In the genomic region with DNA sequence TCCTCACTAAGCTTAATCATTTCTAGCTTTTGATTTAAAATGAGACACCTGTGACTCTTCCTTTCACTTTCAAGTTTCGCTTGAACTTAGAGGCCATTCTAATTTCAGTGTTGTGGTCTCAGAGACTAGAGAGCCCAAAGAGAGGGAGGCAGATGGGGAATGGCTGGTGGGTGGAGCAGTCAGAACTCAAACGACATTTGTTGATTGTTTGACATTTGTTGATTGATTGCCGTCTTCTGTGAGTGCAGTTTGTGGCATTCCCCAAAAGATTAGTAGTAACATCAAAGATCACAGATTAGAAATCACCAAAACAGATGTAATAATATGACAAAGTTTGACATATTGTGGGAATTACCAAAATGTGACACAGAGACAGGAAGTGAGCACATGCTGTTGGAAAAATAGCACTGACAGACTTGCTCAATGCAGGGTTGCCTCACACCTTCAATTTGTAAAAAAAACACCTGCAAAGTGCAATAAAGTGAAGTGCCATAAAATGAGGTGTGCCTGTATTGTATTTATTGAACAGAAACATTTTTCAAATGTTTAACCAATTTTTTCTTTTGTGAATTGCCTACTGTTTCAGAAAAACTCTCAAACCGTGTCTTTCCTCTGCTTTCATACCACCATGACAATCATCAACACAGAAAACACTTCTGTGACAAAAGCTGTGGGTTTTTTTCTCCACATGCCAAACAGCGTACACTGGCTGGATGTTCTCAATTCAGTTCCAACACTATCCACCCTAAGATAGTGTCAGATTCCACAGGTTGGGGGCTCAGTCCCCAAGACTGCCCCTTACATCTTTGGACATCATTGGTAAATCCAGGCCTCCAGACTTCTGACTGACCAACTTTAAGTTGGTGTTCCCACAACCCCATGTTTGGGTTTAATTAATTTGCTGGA, we compare ENCODE assay signal across 8 cellular contexts.
DNase-seq lines count a peak whose midpoint lies in the region; ATAC-seq and TF ChIP-seq lines count a peak whose summit lies in the region.

No MANE protein-coding gene starts in this region.

- H3K4me3 ChIP-seq in mucosa of descending colon = no peak overlapping the region
- H3K4me3 ChIP-seq in esophagus squamous epithelium = no peak overlapping the region

- intact Hi-C loops in mucosa of descending colon (cut with DNase I, micrococcal nuclease) (no loop called here), esophagus squamous epithelium (cut with DNase I) (no loop called here)

- no peak for TF ChIP-seq CTCF in mucosa of descending colon (IDR thresholded peaks at IDR 0.05)
- no peak for TF ChIP-seq CTCF in esophagus squamous epithelium (IDR thresholded peaks at IDR 0.05)

- H3K4me1 Mint-ChIP-seq in activated T-cell treated with anti-CD3 and anti-CD28 coated beads, Interleukin-2, amount 50 U/mL, for 72 hours (ENCODE audit: low read depth) = peaks cover 85% of the 10 kb centered on the region

- ATAC-seq in GM18502 (IDR thresholded peaks at IDR 0.05; ENCODE audit: poor library complexity, unreplicated experiment) (peak; percentile 85), mucosa of descending colon (peak; percentile 92)
- peak; percentile 89 to 91 for ATAC-seq in activated T-cell treated with anti-CD3 and anti-CD28 coated beads, Interleukin-2, amount 50 U/mL, for 72 hours (replicated peaks in 1 of 2)

- H3K27me3 ChIP-seq in esophagus squamous epithelium = no peaks in the 10 kb centered on the region

- H3K4me3 Mint-ChIP-seq in activated T-cell treated with anti-CD3 and anti-CD28 coated beads, Interleukin-2, amount 50 U/mL, for 72 hours = peak overlapping the region; percentile 77 to 79

- H3K36me3 ChIP-seq in mucosa of descending colon (ENCODE audit: low read depth) (no peaks in the 10 kb centered on the region), esophagus squamous epithelium (no peaks in the 10 kb centered on the region)

- H3K4me1 ChIP-seq in mucosa of descending colon (ENCODE audit: low read depth) (peaks cover 31% of the 10 kb centered on the region), esophagus squamous epithelium (peaks cover 0 to 12% (median 0%) of the 10 kb centered on the region in 3 donors)

- no peak for TF ChIP-seq POLR2A in esophagus squamous epithelium (IDR thresholded peaks at IDR 0.05)

- peak overlapping the region in 2 of 4 donors; percentile 3 to 40 for H3K27ac ChIP-seq in esophagus squamous epithelium

- CTCF ChIA-PET in HEK293T (lab: Yijun Ruan, JAX) = no interaction called here

- WGBS in esophagus squamous epithelium, 2 donors = 45 to 50% methylated on average over 5 of the region's 5 CpGs

- POLR2A ChIA-PET in HEK293T (lab: Yijun Ruan, JAX) = no interaction called here

- peak overlapping the region; percentile 93 for H3K27ac Mint-ChIP-seq in activated T-cell treated with anti-CD3 and anti-CD28 coated beads, Interleukin-2, amount 50 U/mL, for 72 hours

- DNase-seq in HEK293T (ENCODE audit: extremely low spot score) = no peak
- peak; percentile 81 for DNase-seq in NAMALWA (ENCODE audit: low spot score)
- peak; percentile 74 to 82 for DNase-seq in activated T-cell treated with anti-CD3 and anti-CD28 coated beads, Interleukin-2, amount 50 U/mL, for 72 hours
- DNase-seq in mucosa of descending colon = peak in 1 of 3 donors; percentile 51
- DNase-seq in Ammon's horn (ENCODE audit: low spot score) = no peak
- no peak for DNase-seq in NCI-H446 treated with DMSO at 0.1 percent for 48 hours (lab: John Stamatoyannopoulos, UW)
- no peak for DNase-seq in esophagus squamous epithelium (lab: John Stamatoyannopoulos, UW)

- H3K36me3 Mint-ChIP-seq in activated T-cell treated with anti-CD3 and anti-CD28 coated beads, Interleukin-2, amount 50 U/mL, for 72 hours (ENCODE audit: insufficient read depth in 2 of 2) = peaks cover 2 to 4% of the 10 kb centered on the region in 2 donors

- H3K27me3 Mint-ChIP-seq in activated T-cell treated with anti-CD3 and anti-CD28 coated beads, Interleukin-2, amount 50 U/mL, for 72 hours (ENCODE audit: low read depth) = no peaks in the 10 kb centered on the region

- H3K9me3 ChIP-seq in mucosa of descending colon (no peaks in the 10 kb centered on the region), esophagus squamous epithelium (no peaks in the 10 kb centered on the region)

- H3K9me3 Mint-ChIP-seq in activated T-cell treated with anti-CD3 and anti-CD28 coated beads, Interleukin-2, amount 50 U/mL, for 72 hours = peaks cover 0 to 1% of the 10 kb centered on the region in 2 donors

TF ChIP-seq in HEK293T, 16 proteins besides CTCF, POLR2A, EP300 and RAD21:
- TF ChIP-seq NFRKB (IDR thresholded peaks at IDR 0.05) = no peak
- TF ChIP-seq, protein P1, sequence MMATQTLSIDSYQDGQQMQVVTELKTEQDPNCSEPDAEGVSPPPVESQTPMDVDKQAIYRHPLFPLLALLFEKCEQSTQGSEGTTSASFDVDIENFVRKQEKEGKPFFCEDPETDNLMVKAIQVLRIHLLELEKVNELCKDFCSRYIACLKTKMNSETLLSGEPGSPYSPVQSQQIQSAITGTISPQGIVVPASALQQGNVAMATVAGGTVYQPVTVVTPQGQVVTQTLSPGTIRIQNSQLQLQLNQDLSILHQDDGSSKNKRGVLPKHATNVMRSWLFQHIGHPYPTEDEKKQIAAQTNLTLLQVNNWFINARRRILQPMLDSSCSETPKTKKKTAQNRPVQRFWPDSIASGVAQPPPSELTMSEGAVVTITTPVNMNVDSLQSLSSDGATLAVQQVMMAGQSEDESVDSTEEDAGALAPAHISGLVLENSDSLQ (IDR thresholded peaks at IDR 0.05) = peak; percentile 38; the same call in 1 of the 2 replicates
- no peak for TF ChIP-seq BHLHE40 (IDR thresholded peaks at IDR 0.05; ENCODE audit: borderline replicate concordance)

Comparison
In these comparisons a context has a peak if more than half of its experiments do, and no peak if none do; other contexts are left out.
1. DNase-seq: peak in NAMALWA (single experiment) and activated T-cell treated with anti-CD3 and anti-CD28 coated beads, Interleukin-2, amount 50 U/mL, for 72 hours (2 of 2); none in HEK293T (single experiment), Ammon's horn (single experiment), NCI-H446 treated with DMSO at 0.1 percent for 48 hours (single experiment) and esophagus squamous epithelium (single experiment).
2. Peak in every context shown above with its lines, with median percentiles within 50 percentile points of each other: ATAC-seq.